In genomic region chrX:107654778-107655761, GRCh38 we compare ENCODE assay signal across 9 cellular contexts. TPM values are rescaled to one million over a fixed set of nuclear protein-coding genes. Genes with fewer than 3 reads are reported as not detected.
A peak's percentile ranks its signal among the peaks of the same experiment; 100 is the strongest.
DNase-seq lines count a peak whose midpoint lies in the region; ATAC-seq and TF ChIP-seq lines count a peak whose summit lies in the region.
"Had no signal": no experiment of that assay in that cellular context is flagged by ENCODE, and none has a peak within 500 bp of the region (broad histone marks: within the 10 kb centered on the region; RNA-seq: fewer than 3 reads in every experiment).

No MANE protein-coding gene starts in this region.

- peak overlapping the region; percentile 2 for H3K4me3 Mint-ChIP-seq in activated naive CD4-positive, alpha-beta T cell treated with anti-CD3 and anti-CD28 coated beads, Interleukin-2, amount 10 ng/mL, durations not matched to agents 7 days and 5 days

- peak; percentile 73 for TF ChIP-seq CTCF in cardiac muscle cell (IDR thresholded peaks at IDR 0.05; ENCODE audit: low read depth, low read length)

- H3K27me3 Mint-ChIP-seq in activated naive CD4-positive, alpha-beta T cell treated with anti-CD3 and anti-CD28 coated beads, Interleukin-2, amount 10 ng/mL, durations not matched to agents 7 days and 5 days, result no peaks in the 10 kb centered on the region

- DNase-seq in Right ventricle myocardium inferior (ENCODE audit: missing footprints) (peak; percentile 79), cardiac septum (ENCODE audit: low spot score) (no peak), SHP77 (lab: John Stamatoyannopoulos, UW) (peak; percentile 51 to 73), cardiac muscle cell (ENCODE audit: low read depth in 1 of 2, low spot score in 1 of 2) (peak; percentile 75 to 88), sciatic nerve (ENCODE audit: low spot score) (peak; percentile 76)
- peak; percentile 74 for DNase-seq in activated naive CD4-positive, alpha-beta T cell treated with anti-CD3 and anti-CD28 coated beads, Interleukin-2, amount 10 ng/mL, durations not matched to agents 7 days and 5 days

- no peaks in the 10 kb centered on the region for H3K9me3 Mint-ChIP-seq in activated naive CD4-positive, alpha-beta T cell treated with anti-CD3 and anti-CD28 coated beads, Interleukin-2, amount 10 ng/mL, durations not matched to agents 7 days and 5 days

- no peak overlapping the region for H3K4me3 ChIP-seq in cardiac muscle cell
- H3K4me3 ChIP-seq: skin epidermis had no signal

- peaks cover 4% of the 10 kb centered on the region for H3K36me3 Mint-ChIP-seq in activated naive CD4-positive, alpha-beta T cell treated with anti-CD3 and anti-CD28 coated beads, Interleukin-2, amount 10 ng/mL, durations not matched to agents 7 days and 5 days

- H3K27me3 ChIP-seq in cardiac muscle cell, result no peaks in the 10 kb centered on the region

- no peaks in the 10 kb centered on the region for H3K4me1 ChIP-seq in cardiac muscle cell (ENCODE audit: low read depth)

- H3K27ac ChIP-seq in cardiac muscle cell, result no peak overlapping the region

- intact Hi-C loops in Right ventricle myocardium inferior (cut with DNase I) (no loop called here), cardiac septum (cut with DNase I) (no loop called here), sciatic nerve (cut with DNase I) (no loop called here)

- peaks cover 1% of the 10 kb centered on the region for H3K36me3 ChIP-seq in cardiac muscle cell

- no peak overlapping the region for H3K27ac Mint-ChIP-seq in activated naive CD4-positive, alpha-beta T cell treated with anti-CD3 and anti-CD28 coated beads, Interleukin-2, amount 10 ng/mL, durations not matched to agents 7 days and 5 days

- ATAC-seq in Right ventricle myocardium inferior (peak; percentile 88), HG03175 (IDR thresholded peaks at IDR 0.05; ENCODE audit: unreplicated experiment) (peak; percentile 84), sciatic nerve (peak; percentile 72), HG03196 (IDR thresholded peaks at IDR 0.05; ENCODE audit: unreplicated experiment) (no peak)

- H3K9me3 ChIP-seq in cardiac muscle cell (ENCODE audit: low read depth), result no peaks in the 10 kb centered on the region

- CTCF ChIA-PET in activated naive CD4-positive, alpha-beta T cell treated with anti-CD3 and anti-CD28 coated beads, Interleukin-2, amount 10 ng/mL, durations not matched to agents 7 days and 5 days (lab: Charles Lee), result interaction anchor here (0.9 to 10.3 kb wide), 9 partner anchors 8 to 416 kb away, joined by 3 to 134 read pairs (median 3); partner anchors contain the start of genes NCBP2L and TSC22D3

- H3K4me1 Mint-ChIP-seq in activated naive CD4-positive, alpha-beta T cell treated with anti-CD3 and anti-CD28 coated beads, Interleukin-2, amount 10 ng/mL, durations not matched to agents 7 days and 5 days, result peaks cover 11% of the 10 kb centered on the region

RNA-seq across cellular contexts. Expression of gene PRPS1, which starts 26.8 kb away (rescaled TPM):
- total RNA-seq in Right ventricle myocardium inferior (24.1 TPM), cardiac septum (22.7 TPM), cardiac muscle cell (75.4 and 82.6 TPM in 2 replicates), sciatic nerve (32.1 TPM)
- 78.7 and 79.1 TPM in 2 replicates for polyA plus RNA-seq in cardiac muscle cell
